8 cellular contexts compared by ENCODE assay signal in the genomic region with DNA sequence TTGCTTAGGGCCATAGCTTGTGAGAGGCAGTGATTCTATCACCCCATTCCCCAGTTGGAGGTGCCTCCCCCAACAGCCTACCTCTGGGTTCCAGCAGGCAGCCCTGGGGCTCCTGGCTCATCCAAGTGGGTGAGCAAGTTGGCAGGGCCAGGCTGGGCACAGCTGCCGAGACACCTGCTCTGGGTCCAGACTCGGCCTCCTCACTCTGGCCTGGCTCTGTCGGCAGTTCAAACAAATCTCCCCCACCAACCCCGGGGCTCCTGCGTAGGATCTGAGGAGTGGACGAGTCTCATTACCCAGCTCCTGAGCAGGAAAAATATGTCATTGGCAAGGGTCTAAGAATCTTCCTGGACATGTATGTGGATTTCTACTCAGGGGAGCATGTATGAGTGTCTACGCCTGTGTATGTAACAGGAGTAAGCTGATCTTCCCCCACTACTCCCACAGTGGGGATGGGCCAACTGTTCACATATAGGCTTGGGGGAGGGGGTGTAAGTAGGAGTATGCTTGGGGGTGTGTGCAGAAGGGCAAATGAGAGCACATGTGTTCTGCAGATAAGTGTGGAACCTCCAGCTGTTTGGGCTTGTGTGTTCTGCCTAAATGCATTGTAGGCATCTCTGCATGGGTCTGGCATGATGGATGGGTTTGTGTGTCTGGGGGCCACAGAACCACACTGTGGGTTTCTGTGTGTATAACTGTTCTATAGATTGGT.
DNase-seq lines count a peak whose midpoint lies in the region; ATAC-seq and TF ChIP-seq lines count a peak whose summit lies in the region.

No MANE protein-coding gene starts in this region.

- H3K4me1 Mint-ChIP-seq in T-helper 2 cell treated with Interferon-gamma antibody and Interleukin-4, amounts not matched to agents 5 μg/mL and 100 μg/mL, for 36 hours (ENCODE audit: low read depth), result peaks cover 24% of the 10 kb centered on the region

- H3K4me3 ChIP-seq in BLaER1 treated with 17β-estradiol and CSF1 and Interleukin-3, amounts not matched to agents 10 nM and 100 nM, result peak overlapping the region in 6 of 10 experiments; percentile 12 to 88 (median 74); a peak in 9 of 20 replicates
- H3K4me3 ChIP-seq in SU-DHL-6 (ENCODE audit: insufficient read depth, low read length, poor library complexity, severe bottlenecking) (peak overlapping the region; percentile 67), foreskin fibroblast (ENCODE audit: low read depth in 1 of 2, low read length in 2 of 2) (peak overlapping the region; percentile 73 to 91)

- H3K9ac ChIP-seq in BLaER1 treated with 17β-estradiol and CSF1 and Interleukin-3, amounts not matched to agents 10 nM and 100 nM, result peak overlapping the region in 4 of 11 experiments; percentile 79 to 91 (median 83); a peak in 6 of 22 replicates
- no peak overlapping the region for H3K9ac ChIP-seq in SU-DHL-6 (ENCODE audit: low read length)

- no peak overlapping the region for H3K27ac Mint-ChIP-seq in T-helper 2 cell treated with Interferon-gamma antibody and Interleukin-4, amounts not matched to agents 5 μg/mL and 100 μg/mL, for 36 hours

- peaks cover 0 to 12% (median 0%) of the 10 kb centered on the region in 11 experiments; a peak in 3 of 22 replicates for H3K36me3 ChIP-seq in BLaER1 treated with 17β-estradiol and CSF1 and Interleukin-3, amounts not matched to agents 10 nM and 100 nM
- H3K36me3 ChIP-seq in SU-DHL-6 (ENCODE audit: low read length), result no peaks in the 10 kb centered on the region

- H3K79me2 ChIP-seq in SU-DHL-6 (ENCODE audit: insufficient read depth, low read length), result no peaks in the 10 kb centered on the region

- TF ChIP-seq CTCF in SU-DHL-6 (IDR thresholded peaks at IDR 0.05; ENCODE audit: insufficient read depth, low read length, poor library complexity, severe bottlenecking), result no peak
- TF ChIP-seq CTCF in foreskin fibroblast (IDR thresholded peaks at IDR 0.05; ENCODE audit: low read depth, low read length), result no peak

- no peak overlapping the region for H3K4me3 Mint-ChIP-seq in T-helper 2 cell treated with Interferon-gamma antibody and Interleukin-4, amounts not matched to agents 5 μg/mL and 100 μg/mL, for 36 hours

- H3K27ac ChIP-seq in BLaER1 treated with 17β-estradiol and CSF1 and Interleukin-3, amounts not matched to agents 10 nM and 100 nM, result peak overlapping the region in 2 of 11 experiments; percentile 82 to 96; a peak in 4 of 22 replicates
- no peak overlapping the region for H3K27ac ChIP-seq in SU-DHL-6 (ENCODE audit: low read depth, low read length)

- no peaks in the 10 kb centered on the region for H3K9me2 ChIP-seq in SU-DHL-6 (replicated peaks; ENCODE audit: insufficient read depth, low read length)

- no peaks in the 10 kb centered on the region for H3K9me3 Mint-ChIP-seq in T-helper 2 cell treated with Interferon-gamma antibody and Interleukin-4, amounts not matched to agents 5 μg/mL and 100 μg/mL, for 36 hours

- H3K36me3 Mint-ChIP-seq in T-helper 2 cell treated with Interferon-gamma antibody and Interleukin-4, amounts not matched to agents 5 μg/mL and 100 μg/mL, for 36 hours (ENCODE audit: low read depth), result no peaks in the 10 kb centered on the region

- H3F3A ChIP-seq in SU-DHL-6 (ENCODE audit: insufficient read depth), result peaks cover 13% of the 10 kb centered on the region

- H3K4me1 ChIP-seq in BLaER1 treated with 17β-estradiol and CSF1 and Interleukin-3, amounts not matched to agents 10 nM and 100 nM, result peaks cover 24 to 89% (median 63%) of the 10 kb centered on the region in 10 experiments

- DNase-seq in HuH-7.5 (ENCODE audit: low spot score) (peak; percentile 95), foreskin fibroblast (peak in 1 of 2 donors; percentile 69), retina (peak; percentile 51), activated T-cell treated with anti-CD3 and anti-CD28 coated beads for 4 hours (no peak)
- no peak for DNase-seq in T-helper 2 cell treated with Interferon-gamma antibody and Interleukin-4, amounts not matched to agents 5 μg/mL and 100 μg/mL, for 36 hours (ENCODE audit: low spot score)

- H3K9me3 ChIP-seq in BLaER1 treated with 17β-estradiol and CSF1 and Interleukin-3, amounts not matched to agents 10 nM and 100 nM (replicated peaks in 1 of 11), result peaks cover 0 to 6% (median 0%) of the 10 kb centered on the region in 11 experiments; a peak in 1 of 22 replicates
- no peaks in the 10 kb centered on the region for H3K9me3 ChIP-seq in SU-DHL-6 (ENCODE audit: insufficient read depth, low read length)

- H3K4me2 ChIP-seq in BLaER1 treated with 17β-estradiol and CSF1 and Interleukin-3, amounts not matched to agents 10 nM and 100 nM, result peak overlapping the region in 6 of 11 experiments; percentile 83 to 99 (median 94); a peak in 11 of 22 replicates
- H3K4me2 ChIP-seq in SU-DHL-6 (ENCODE audit: low read depth, low read length, poor library complexity, severe bottlenecking), result peak overlapping the region; percentile 93

- ATAC-seq in HG03469 (IDR thresholded peaks at IDR 0.05; ENCODE audit: unreplicated experiment), result no peak

- peaks cover 21 to 100% (median 83%) of the 10 kb centered on the region in 11 experiments; a peak in 21 of 22 replicates for H3K27me3 ChIP-seq in BLaER1 treated with 17β-estradiol and CSF1 and Interleukin-3, amounts not matched to agents 10 nM and 100 nM
- H3K27me3 ChIP-seq in SU-DHL-6 (ENCODE audit: low read length), result no peaks in the 10 kb centered on the region; the same call in 1 of the 2 replicates

- peaks cover 0 to 36% (median 22%) of the 10 kb centered on the region in 11 experiments; a peak in 17 of 22 replicates for H4K20me1 ChIP-seq in BLaER1 treated with 17β-estradiol and CSF1 and Interleukin-3, amounts not matched to agents 10 nM and 100 nM
- no peaks in the 10 kb centered on the region for H4K20me1 ChIP-seq in SU-DHL-6 (ENCODE audit: low read depth, low read length)

- no peak overlapping the region for H2AFZ ChIP-seq in SU-DHL-6 (ENCODE audit: low read depth, low read length, severe bottlenecking)

- peaks cover 52% of the 10 kb centered on the region for H3K27me3 Mint-ChIP-seq in T-helper 2 cell treated with Interferon-gamma antibody and Interleukin-4, amounts not matched to agents 5 μg/mL and 100 μg/mL, for 36 hours (ENCODE audit: low read depth)

Comparison
In these comparisons a context has a peak if more than half of its experiments do, and no peak if none do; other contexts are left out.
1. DNase-seq: peak in HuH-7.5 (single experiment) and retina (single experiment); none in activated T-cell treated with anti-CD3 and anti-CD28 coated beads for 4 hours (single experiment) and T-helper 2 cell treated with Interferon-gamma antibody and Interleukin-4, amounts not matched to agents 5 μg/mL and 100 μg/mL, for 36 hours (single experiment).
2. Peak in every context shown above with its lines, with median percentiles within 50 percentile points of each other: H3K4me3 ChIP-seq.